8 cellular contexts compared by ENCODE assay signal in the genomic region with DNA sequence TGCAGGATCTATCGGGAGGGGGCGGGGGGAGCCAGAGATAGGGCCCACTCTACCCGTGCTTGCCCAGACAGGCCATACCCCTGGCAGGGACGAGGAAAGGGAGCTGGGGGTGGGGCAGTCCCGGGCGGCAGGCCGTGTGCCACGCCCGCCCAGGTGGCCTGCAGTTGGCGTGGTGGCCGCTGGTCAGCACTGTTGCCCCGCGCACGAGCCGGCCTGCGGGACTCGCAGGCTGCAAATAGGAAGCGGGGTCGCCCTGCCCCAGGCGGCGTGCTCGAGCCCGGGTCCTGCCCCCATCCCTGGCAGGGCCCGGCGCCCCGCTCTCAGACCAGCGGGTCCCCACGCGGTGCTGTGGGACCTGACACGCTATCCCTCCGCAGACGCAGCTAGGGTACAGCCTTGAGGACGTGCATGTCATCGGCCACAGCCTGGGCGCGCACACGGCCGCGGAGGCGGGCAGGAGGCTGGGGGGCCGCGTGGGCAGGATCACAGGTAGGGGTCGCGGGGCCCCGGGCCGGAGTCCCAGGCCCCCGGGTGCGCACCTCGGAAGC. TPM values are rescaled to one million over a fixed set of nuclear protein-coding genes. Genes with fewer than 3 reads are reported as not detected.
DNase-seq lines count a peak whose midpoint lies in the region; ATAC-seq and TF ChIP-seq lines count a peak whose summit lies in the region.

No MANE protein-coding gene starts in this region.

- no peaks in the 10 kb centered on the region for H3K9me3 Mint-ChIP-seq in neural progenitor cell

- CTCF ChIA-PET in BJ (lab: Yijun Ruan, JAX), result interaction anchor here (0.6 to 2.7 kb wide), 4 partner anchors 11 to 169 kb away, joined by 3 to 28 read pairs (median 4); no protein-coding TSS in a partner anchor

- H3K9ac ChIP-seq in neural progenitor cell, result no peak overlapping the region

- no peak overlapping the region for H3K27ac Mint-ChIP-seq in neural progenitor cell

- H3K27ac ChIP-seq in foreskin keratinocyte (no peak overlapping the region), neural progenitor cell (no peak overlapping the region), tibial artery (no peak overlapping the region)

- H3K4me1 Mint-ChIP-seq in neural progenitor cell, result peaks cover 7% of the 10 kb centered on the region

- H3K4me3 Mint-ChIP-seq in neural progenitor cell, result no peak overlapping the region

- H3K79me2 ChIP-seq in neural progenitor cell (ENCODE audit: low read depth), result no peaks in the 10 kb centered on the region

- DNase-seq in BJ (ENCODE audit: low read depth) (no peak), NCI-H526 treated with DMSO at 0.1 percent for 48 hours (lab: John Stamatoyannopoulos, UW) (peak; percentile 0), foreskin keratinocyte (peak in 1 of 2 donors; percentile 4), neural progenitor cell (ENCODE audit: low spot score) (peak; percentile 88), tibial artery (no peak)
- no peak for DNase-seq in activated CD8-positive, alpha-beta memory T cell treated with anti-CD3 and anti-CD28 coated beads, Interleukin-2, amount 50 U/mL, for 4 hours

- H4K20me1 ChIP-seq in neural progenitor cell (ENCODE audit: low read depth), result no peaks in the 10 kb centered on the region

- H3K4me2 ChIP-seq in neural progenitor cell, result peak overlapping the region; percentile 91

- POLR2A ChIA-PET in BJ (lab: Charles Lee), result no interaction called here

- H2AFZ ChIP-seq in neural progenitor cell (replicated peaks), result peak overlapping the region; percentile 97

- H3K9me3 ChIP-seq in neural progenitor cell (ENCODE audit: low read depth), result no peaks in the 10 kb centered on the region
- no peaks in the 10 kb centered on the region for H3K9me3 ChIP-seq in tibial artery

- H3K36me3 Mint-ChIP-seq in neural progenitor cell, result no peaks in the 10 kb centered on the region

- no peaks in the 10 kb centered on the region for H3K36me3 ChIP-seq in BJ (ENCODE audit: control insufficient read depth, insufficient read depth, low read length)
- no peaks in the 10 kb centered on the region for H3K36me3 ChIP-seq in neural progenitor cell
- H3K36me3 ChIP-seq in tibial artery, result no peaks in the 10 kb centered on the region

- intact Hi-C loops in tibial artery (cut with DNase I; ENCODE audit: low total_unique reads), result no loop called here

- no peak overlapping the region for H3K4me3 ChIP-seq in BJ (ENCODE audit: low read depth, low read length)
- peak overlapping the region; percentile 55 for H3K4me3 ChIP-seq in neural progenitor cell
- H3K4me3 ChIP-seq in tibial artery, result no peak overlapping the region

- H3K4me1 ChIP-seq in foreskin keratinocyte, result no peaks in the 10 kb centered on the region
- H3K4me1 ChIP-seq in neural progenitor cell, result peaks cover 13% of the 10 kb centered on the region
- peaks cover 0 to 7% (median 3%) of the 10 kb centered on the region in 4 donors for H3K4me1 ChIP-seq in tibial artery

- H3K27me3 ChIP-seq in BJ (ENCODE audit: control insufficient read depth, insufficient read depth, low read length) (0 out of 2 replicates have a peak, but pooled peaks cover 2% of the 10 kb centered on the region), foreskin keratinocyte (peaks cover 43% of the 10 kb centered on the region), neural progenitor cell (peaks cover 22% of the 10 kb centered on the region), tibial artery (peaks cover 0 to 37% of the 10 kb centered on the region in 2 donors)

- peaks cover under 1% of the 10 kb centered on the region for H3F3A ChIP-seq in neural progenitor cell (ENCODE audit: low read depth)

- peaks cover 10% of the 10 kb centered on the region for H3K27me3 Mint-ChIP-seq in neural progenitor cell (ENCODE audit: insufficient read depth, low read depth)

- TF ChIP-seq CTCF in BJ (IDR thresholded peaks at IDR 0.05; ENCODE audit: insufficient read depth, low read depth, low read length), result peak; percentile 38
- TF ChIP-seq CTCF in foreskin keratinocyte (conservative IDR thresholded peaks at IDR 0.05), result peak; percentile 49
- peak; percentile 67 for TF ChIP-seq CTCF in neural progenitor cell (IDR thresholded peaks at IDR 0.05)
- peak in 1 of 2 experiments; percentile 5 for TF ChIP-seq CTCF in tibial artery (IDR thresholded peaks at IDR 0.05)

- ATAC-seq in foreskin keratinocyte (peak; percentile 55), GM18520 (IDR thresholded peaks at IDR 0.05; ENCODE audit: unreplicated experiment) (no peak), GM21390 (IDR thresholded peaks at IDR 0.05; ENCODE audit: unreplicated experiment) (no peak)

RNA-seq across cellular contexts. Expression of a gene that starts 6.7 kb away (rescaled TPM):
- not detected in 2 replicates for polyA plus RNA-seq in BJ (2011; rRNA removed)
- polyA minus RNA-seq in BJ (2011; rRNA and poly(A)+ RNA removed), result not detected in 2 replicates
- not detected in 2 replicates for total RNA-seq in foreskin keratinocyte
- not detected in 2 replicates for polyA plus RNA-seq in foreskin keratinocyte
- 0.74 and 1.6 TPM in 2 replicates for total RNA-seq in neural progenitor cell (ENCODE audit: low replicate concordance)

RNA-seq across cellular contexts. Expression of a gene that starts 36.7 kb away (rescaled TPM):
- polyA plus RNA-seq in BJ (2011; rRNA removed), result not detected in 2 replicates
- polyA minus RNA-seq in BJ (2011; rRNA and poly(A)+ RNA removed), result not detected in 2 replicates
- total RNA-seq in foreskin keratinocyte, result not detected in 2 replicates
- polyA plus RNA-seq in foreskin keratinocyte, result not detected in 2 replicates
- total RNA-seq in neural progenitor cell (ENCODE audit: low replicate concordance), result not detected in 2 replicates

Comparison
In these comparisons a context has a peak if more than half of its experiments do, and no peak if none do; other contexts are left out.
1. DNase-seq: peak in NCI-H526 treated with DMSO at 0.1 percent for 48 hours (single experiment) and neural progenitor cell (single experiment); none in BJ (single experiment), activated CD8-positive, alpha-beta memory T cell treated with anti-CD3 and anti-CD28 coated beads, Interleukin-2, amount 50 U/mL, for 4 hours (single experiment) and tibial artery (0 of 2).